Comparison of ENCODE assay signal across 9 cellular contexts in genomic region chr3:18237251-18238005, GRCh38.
A peak's percentile ranks its signal among the peaks of the same experiment; 100 is the strongest.
DNase-seq lines count a peak whose midpoint lies in the region; ATAC-seq, FAIRE-seq and TF ChIP-seq lines count a peak whose summit lies in the region.
"Had no signal": no experiment of that assay in that cellular context is flagged by ENCODE, and none has a peak within 500 bp of the region (broad histone marks: within the 10 kb centered on the region; RNA-seq: fewer than 3 reads in every experiment).

No MANE protein-coding gene starts in this region.

- TF ChIP-seq POLR2A in GM12891 (IDR thresholded peaks at IDR 0.05; ENCODE audit: low read depth, low read length): no peak

- no peak overlapping the region for H3K9ac ChIP-seq in colonic mucosa (ENCODE audit: low read depth in 2 of 2, low read length in 2 of 2)

- H3K4me1 ChIP-seq in colonic mucosa: no peaks in the 10 kb centered on the region

- H3K36me3 ChIP-seq in colonic mucosa: no peaks in the 10 kb centered on the region
- H3K36me3 ChIP-seq: heart right ventricle had no signal

- peak; percentile 2 for DNase-seq in NCI-H2227 (lab: John Stamatoyannopoulos, UW; ENCODE audit: unreplicated experiment)
- no peak for DNase-seq in NCI-H2227 treated with DMSO at 0.1 percent for 48 hours (lab: John Stamatoyannopoulos, UW)
- peak; percentile 52 for DNase-seq in NCI-H2171 (lab: John Stamatoyannopoulos, UW)
- DNase-seq in kidney glomerular epithelial cell (lab: John Stamatoyannopoulos, UW): peak; percentile 16
- no peak for DNase-seq in colonic mucosa
- no peak for DNase-seq in caudate nucleus (lab: John Stamatoyannopoulos, UW)
- no peak for DNase-seq in GM12891 (ENCODE audit: insufficient read length, low spot score)
- DNase-seq: heart right ventricle had no signal

- H3K9me3 ChIP-seq in colonic mucosa: no peaks in the 10 kb centered on the region
- H3K9me3 ChIP-seq: heart right ventricle had no signal

- ATAC-seq in HG02623 (IDR thresholded peaks at IDR 0.05; ENCODE audit: unreplicated experiment): peak; percentile 87

- no peak for FAIRE-seq in GM12891 (lab: Jason Lieb, UNC)

- TF ChIP-seq CTCF in colonic mucosa (IDR thresholded peaks at IDR 0.05): no peak

- H3K27ac ChIP-seq in colonic mucosa (no peak overlapping the region), caudate nucleus (ENCODE audit: low read depth, low read length) (no peak overlapping the region)
- H3K27ac ChIP-seq: heart right ventricle had no signal

- H3K4me3 ChIP-seq in colonic mucosa: no peak overlapping the region
- H3K4me3 ChIP-seq: heart right ventricle had no signal

- intact Hi-C loops in colonic mucosa (cut with DNase I): no loop called here

- H3K27me3 ChIP-seq in colonic mucosa: no peaks in the 10 kb centered on the region

TF ChIP-seq in GM12891, 5 proteins besides CTCF, POLR2A, EP300 and RAD21:
- TF ChIP-seq POLR2AphosphoS5 (IDR thresholded peaks at IDR 0.05; ENCODE audit: low read depth, low read length): no peak
- no peak for TF ChIP-seq SPI1 (IDR thresholded peaks at IDR 0.05; ENCODE audit: low read depth, low read length)
- no peak for TF ChIP-seq TAF1 (IDR thresholded peaks at IDR 0.05; ENCODE audit: low read depth, low read length)
- TF ChIP-seq POU2F2 (IDR thresholded peaks at IDR 0.05; ENCODE audit: low read depth, low read length): no peak
- TF ChIP-seq PAX5 (IDR thresholded peaks at IDR 0.05; ENCODE audit: insufficient read depth, low read length, severe bottlenecking): no peak

Comparison
In these comparisons a context has a peak if more than half of its experiments do, and no peak if none do; other contexts are left out.
1. DNase-seq: peak in NCI-H2227 (single experiment), NCI-H2171 (single experiment) and kidney glomerular epithelial cell (single experiment); none in NCI-H2227 treated with DMSO at 0.1 percent for 48 hours (single experiment), colonic mucosa (single experiment), caudate nucleus (0 of 61) and GM12891 (single experiment).